Comparison of ENCODE assay signal across 8 cellular contexts in the genomic region with DNA sequence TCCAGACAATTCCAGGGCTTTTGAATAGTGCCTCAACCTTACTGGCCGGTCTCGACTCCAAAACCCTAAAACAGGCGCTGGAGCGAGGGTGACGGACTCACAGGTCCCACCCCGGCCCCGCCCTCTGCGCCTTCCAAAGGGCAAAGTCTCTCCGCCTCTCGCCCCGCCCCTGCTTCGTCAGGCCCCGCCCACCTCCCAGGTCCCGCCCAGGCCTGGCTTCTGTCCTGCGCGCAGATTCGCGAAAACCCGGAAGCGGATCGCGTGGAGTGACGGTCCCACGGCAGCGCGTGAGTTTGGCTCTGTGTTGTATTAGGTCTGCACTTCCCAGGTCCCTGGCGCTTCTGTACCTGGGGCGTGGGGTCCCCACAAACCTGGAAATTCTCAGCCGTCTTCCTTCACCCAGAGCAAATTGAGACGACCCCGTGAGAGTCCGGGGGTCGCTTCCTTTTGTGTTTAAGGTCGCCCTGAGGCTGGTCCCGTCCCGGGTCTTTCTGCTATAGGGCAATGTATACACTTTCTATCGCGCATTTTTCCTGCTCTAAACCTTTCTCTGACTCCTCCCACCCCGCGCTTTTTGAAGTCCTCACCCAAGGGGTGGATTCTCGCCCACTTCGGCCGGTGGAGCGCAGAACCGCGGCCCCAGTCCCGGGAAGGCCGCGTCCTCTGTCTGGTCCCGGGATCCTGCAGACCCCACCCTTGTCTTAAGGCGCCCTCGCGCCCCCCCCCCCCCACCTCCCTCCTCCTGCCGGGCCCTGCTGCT. TPM values are rescaled to one million over a fixed set of nuclear protein-coding genes. Genes with fewer than 3 reads are reported as not detected.
DNase-seq lines count a peak whose midpoint lies in the region; ATAC-seq and TF ChIP-seq lines count a peak whose summit lies in the region.

A gene (plus strand): TSS at position 231 of the 760 bp plus-strand sequence. CDS start 16,090 bp downstream, outside the sequence.

- DNase-seq in CD8-positive, alpha-beta memory T cell, result peak; percentile 89 to 96 (median 94)
- DNase-seq in Jurkat, Clone E6-1 (ENCODE audit: low read depth, low spot score), result peak; percentile 68
- DNase-seq in SK-N-DZ (ENCODE audit: low spot score) (peak; percentile 63), glutamatergic neuron (peak; percentile 99), osteoblast (ENCODE audit: insufficient read length, low spot score, missing footprints) (peak; percentile 93), suprapubic skin (ENCODE audit: low spot score in 2 of 2) (peak; percentile 97 to 99)
- peak; percentile 94 for DNase-seq in activated naive CD4-positive, alpha-beta T cell treated with anti-CD3 and anti-CD28 coated beads, Interleukin-2, amount 50 U/mL, for 16 hours

- peak within 1 kb of the TSS; percentile 89 to 98 (median 93) for H3K4me3 Mint-ChIP-seq in CD8-positive, alpha-beta memory T cell
- peak within 1 kb of the TSS; percentile 97 for H3K4me3 Mint-ChIP-seq in glutamatergic neuron (ENCODE audit: unreplicated experiment)

- no peak for TF ChIP-seq POLR2A in suprapubic skin (IDR thresholded peaks at IDR 0.05)

- POLR2A ChIA-PET in CD8-positive, alpha-beta memory T cell (lab: Charles Lee), result no interaction called here

- H3K36me3 Mint-ChIP-seq in CD8-positive, alpha-beta memory T cell, result peaks cover 5 to 39% (median 20%) of the 10 kb centered on the region in 3 donors
- H3K36me3 Mint-ChIP-seq in glutamatergic neuron (ENCODE audit: unreplicated experiment), result peaks cover 8% of the 10 kb centered on the region

- H3K9me3 Mint-ChIP-seq in CD8-positive, alpha-beta memory T cell, result peaks cover 9 to 50% (median 16%) of the 10 kb centered on the region in 5 donors
- H3K9me3 Mint-ChIP-seq in glutamatergic neuron (ENCODE audit: unreplicated experiment), result peaks cover 2% of the 10 kb centered on the region

- peak within 1 kb of the TSS; percentile 99 for H2AFZ ChIP-seq in osteoblast (ENCODE audit: low read length)

- no peaks in the 10 kb centered on the region for H3K27me3 ChIP-seq in CD8-positive, alpha-beta memory T cell (ENCODE audit: insufficient read depth, low read length, poor library complexity, severe bottlenecking)
- H3K27me3 ChIP-seq in osteoblast (ENCODE audit: insufficient read depth, low read length) (peaks cover 3% of the 10 kb centered on the region), suprapubic skin (peaks cover 7% of the 10 kb centered on the region)

- TF ChIP-seq EP300 in suprapubic skin (IDR thresholded peaks at IDR 0.05), result no peak

- H3K4me1 Mint-ChIP-seq in CD8-positive, alpha-beta memory T cell, result peaks cover 28 to 43% (median 36%) of the 10 kb centered on the region in 3 donors
- peaks cover 5% of the 10 kb centered on the region for H3K4me1 Mint-ChIP-seq in glutamatergic neuron (ENCODE audit: low read depth, unreplicated experiment)

- no peaks in the 10 kb centered on the region for H3K4me1 ChIP-seq in CD8-positive, alpha-beta memory T cell (ENCODE audit: insufficient read depth, low read length)
- peaks cover 3% of the 10 kb centered on the region for H3K4me1 ChIP-seq in osteoblast (ENCODE audit: insufficient read depth, low read length)
- H3K4me1 ChIP-seq in suprapubic skin, result peaks cover 11% of the 10 kb centered on the region

- no peaks in the 10 kb centered on the region for H3K36me3 ChIP-seq in CD8-positive, alpha-beta memory T cell (ENCODE audit: insufficient read depth, low read length)
- no peaks in the 10 kb centered on the region for H3K36me3 ChIP-seq in osteoblast (ENCODE audit: insufficient read depth, low read length)
- H3K36me3 ChIP-seq in suprapubic skin, result peaks cover under 1% of the 10 kb centered on the region

- H3K4me2 ChIP-seq in osteoblast (ENCODE audit: insufficient read depth, low read length), result peak within 1 kb of the TSS; percentile 94

- CTCF ChIA-PET in CD8-positive, alpha-beta memory T cell (lab: Charles Lee), result no interaction called here

- H3K4me3 ChIP-seq in CD8-positive, alpha-beta memory T cell (ENCODE audit: low read length), result peak within 1 kb of the TSS; percentile 77
- H3K4me3 ChIP-seq in Jurkat, Clone E6-1 (ENCODE audit: low read length), result peak within 1 kb of the TSS; percentile 66
- H3K4me3 ChIP-seq in osteoblast (ENCODE audit: insufficient read depth, low read length), result peak within 1 kb of the TSS; percentile 94
- H3K4me3 ChIP-seq in suprapubic skin, result peak within 1 kb of the TSS; percentile 85

- no peaks in the 10 kb centered on the region for H3K79me2 ChIP-seq in osteoblast (ENCODE audit: insufficient read depth, low read length)

- ATAC-seq in GM21390 (IDR thresholded peaks at IDR 0.05; ENCODE audit: unreplicated experiment), result peak; percentile 84

- no peaks in the 10 kb centered on the region for H4K20me1 ChIP-seq in osteoblast (ENCODE audit: insufficient read depth, low read length)

- H3K27ac ChIP-seq in CD8-positive, alpha-beta memory T cell (ENCODE audit: low read depth, low read length), result peak within 1 kb of the TSS; percentile 69
- H3K27ac ChIP-seq in osteoblast (ENCODE audit: low read depth, low read length) (peak within 1 kb of the TSS; percentile 56), suprapubic skin (peak within 1 kb of the TSS; percentile 69)

- no peaks in the 10 kb centered on the region for H3K9me3 ChIP-seq in CD8-positive, alpha-beta memory T cell (ENCODE audit: low read length)
- no peaks in the 10 kb centered on the region for H3K9me3 ChIP-seq in osteoblast (ENCODE audit: low read depth, low read length)
- H3K9me3 ChIP-seq in suprapubic skin, result peaks cover 6% of the 10 kb centered on the region

- H3K27ac Mint-ChIP-seq in CD8-positive, alpha-beta memory T cell, result peak within 1 kb of the TSS; percentile 88 to 97 (median 90)
- peak within 1 kb of the TSS; percentile 97 for H3K27ac Mint-ChIP-seq in glutamatergic neuron (ENCODE audit: unreplicated experiment)

- H3K27me3 Mint-ChIP-seq in CD8-positive, alpha-beta memory T cell, result peaks cover 6 to 16% of the 10 kb centered on the region in 2 donors
- H3K27me3 Mint-ChIP-seq in glutamatergic neuron (ENCODE audit: unreplicated experiment), result peaks cover 3% of the 10 kb centered on the region

- TF ChIP-seq CTCF in glutamatergic neuron (IDR thresholded peaks at IDR 0.05; ENCODE audit: partially characterized antibody, unreplicated experiment) (no peak), osteoblast (IDR thresholded peaks at IDR 0.05; ENCODE audit: extremely low read depth, low read depth, low read length) (no peak), suprapubic skin (IDR thresholded peaks at IDR 0.05) (no peak)

- 0% methylated on average over 21 of the region's 54 CpGs for WGBS in suprapubic skin

RNA-seq across cellular contexts. Expression of the gene that starts here (rescaled TPM):
- total RNA-seq in CD8-positive, alpha-beta memory T cell, result 1 to 10 TPM; 5.6 to 6.6 TPM
- 4.7 TPM for polyA plus RNA-seq in CD8-positive, alpha-beta memory T cell
- 1.1 TPM for polyA plus RNA-seq in Jurkat, Clone E6-1 (2012; ENCODE audit: insufficient read depth, insufficient read length)
- 1.1 and 1.4 TPM in 2 replicates for polyA plus RNA-seq in SK-N-DZ (2014; cell fraction: cytosol; rRNA removed)
- 0.40 and 1.5 TPM in 2 replicates for polyA plus RNA-seq in SK-N-DZ (2014; cell fraction: nucleus; rRNA removed)
- total RNA-seq in glutamatergic neuron (ENCODE audit: unreplicated experiment) (5.2 TPM), osteoblast (3.6 and 4.4 TPM in 2 replicates), suprapubic skin (1 to 10 TPM; 2.4 to 4.7 (median 3.6) TPM)

Comparison
In these comparisons a context has a peak if more than half of its experiments do, and no peak if none do; other contexts are left out.
1. Peak in every context shown above with its lines: DNase-seq, ATAC-seq, H3K4me3 ChIP-seq and H3K27ac ChIP-seq.